Comparison of ENCODE assay signal across 8 cellular contexts in the genomic region with DNA sequence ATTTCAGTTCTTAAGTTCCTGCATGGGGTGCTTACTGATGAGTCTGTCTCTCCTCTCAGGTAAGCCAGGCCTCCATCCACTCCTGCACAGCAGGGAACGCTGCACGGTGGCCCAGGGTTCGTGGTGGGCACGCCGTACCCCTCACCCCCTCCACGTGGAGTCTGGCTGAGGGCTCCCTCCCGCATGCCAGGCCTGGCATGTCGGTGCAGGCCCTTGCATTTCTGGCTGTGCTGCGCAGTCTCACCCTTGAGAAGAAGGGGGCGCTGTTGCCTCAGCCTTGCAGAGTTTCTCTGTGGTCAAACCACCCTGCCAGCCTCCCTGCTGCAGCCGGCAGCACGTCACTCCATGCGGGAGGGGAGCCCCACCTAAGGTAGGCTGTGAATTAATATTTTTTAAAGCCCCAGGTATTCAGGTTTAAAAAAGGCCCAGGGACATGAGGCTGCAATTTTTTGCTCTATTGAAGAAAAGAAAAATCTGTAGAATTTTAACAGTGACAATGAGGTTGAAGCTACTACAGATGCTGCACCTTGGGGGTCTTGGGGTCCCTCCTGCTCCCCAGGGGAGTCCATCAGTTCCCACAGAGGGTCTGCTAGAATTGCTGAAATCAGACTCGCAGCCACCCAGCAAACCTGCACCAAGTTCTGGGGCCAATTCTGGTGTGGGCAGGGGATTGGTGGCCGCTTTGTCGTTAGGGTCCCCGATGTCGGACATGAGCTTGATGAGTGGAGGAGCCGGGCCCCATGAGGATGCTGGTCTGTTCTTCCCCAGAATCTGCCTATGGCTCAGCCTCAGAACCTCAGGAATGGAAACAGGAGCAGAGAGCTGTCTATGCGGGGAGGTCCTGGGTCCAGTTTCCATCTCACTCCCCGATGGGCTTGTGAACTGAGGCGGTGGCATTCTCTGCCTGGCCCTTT. TPM values are rescaled to one million over a fixed set of nuclear protein-coding genes. Genes with fewer than 3 reads are reported as not detected.
DNase-seq lines count a peak whose midpoint lies in the region; ATAC-seq and TF ChIP-seq lines count a peak whose summit lies in the region.

No MANE protein-coding gene starts in this region.

- CTCF ChIA-PET in HEK293 (lab: Yijun Ruan, JAX) = interaction anchor here (0.6 to 3.7 kb wide), 24 partner anchors 8 to 1091 kb away, joined by 3 to 39 read pairs (median 4); partner anchors contain the start of gene CFAP90

- H3K4me3 ChIP-seq in GM12864 (ENCODE audit: low read depth, low read length) (no peak overlapping the region), HEK293 (ENCODE audit: low read depth, low read length) (no peak overlapping the region), MM.1S (ENCODE audit: low read length) (no peak overlapping the region), SJSA1 (no peak overlapping the region), uterus (no peak overlapping the region)

- H2AFZ ChIP-seq in MM.1S (ENCODE audit: low read length) = peak overlapping the region; percentile 78

- no peaks in the 10 kb centered on the region for H3F3A ChIP-seq in MM.1S (ENCODE audit: insufficient read depth, low read length)

- H4K20me1 ChIP-seq in MM.1S (ENCODE audit: insufficient read depth, low read length) = no peaks in the 10 kb centered on the region

- POLR2A ChIA-PET in HEK293 (lab: Yijun Ruan, JAX) = interaction anchor here (0.6 kb wide), 1 partner anchor 1125 kb away, joined by 3 read pairs; no protein-coding TSS in a partner anchor

- H3K79me2 ChIP-seq in MM.1S (ENCODE audit: low read length) = no peaks in the 10 kb centered on the region

- TF ChIP-seq CTCF in GM12864 (IDR thresholded peaks at IDR 0.05; ENCODE audit: low read depth, low read length, missing control alignments) (peak; percentile 79), HEK293 (tag by site-specific recombination; IDR thresholded peaks at IDR 0.05) (peak; percentile 88), MM.1S (IDR thresholded peaks at IDR 0.05; ENCODE audit: low read length) (peak; percentile 82), uterus (IDR thresholded peaks at IDR 0.05) (peak; percentile 46 to 73 (median 60))

- ATAC-seq in Right ventricle myocardium superior (ENCODE audit: poor library complexity) = peak; percentile 86

- no peaks in the 10 kb centered on the region for H3K9me2 ChIP-seq in MM.1S (replicated peaks; ENCODE audit: insufficient read depth, low read length)

- H3K9me3 ChIP-seq in HEK293 (ENCODE audit: control insufficient read depth, insufficient read depth, low read depth, low read length) (no peaks in the 10 kb centered on the region), MM.1S (replicated peaks; ENCODE audit: insufficient read depth, low read length) (no peaks in the 10 kb centered on the region), SJSA1 (replicated peaks) (no peaks in the 10 kb centered on the region), uterus (no peaks in the 10 kb centered on the region)

- H3K36me3 ChIP-seq in HEK293 (ENCODE audit: control insufficient read depth in 2 of 2, insufficient read depth in 1 of 2, low read length in 2 of 2) (peaks cover 0 to 3% of the 10 kb centered on the region in 2 experiments; a peak in 2 of 3 replicates), MM.1S (replicated peaks; ENCODE audit: insufficient read depth, low read length) (no peaks in the 10 kb centered on the region), SJSA1 (no peaks in the 10 kb centered on the region), uterus (no peaks in the 10 kb centered on the region)

- peak overlapping the region; percentile 41; the same call in 1 of the 2 replicates for H3K4me2 ChIP-seq in MM.1S (ENCODE audit: low read depth, low read length)

- H3K9ac ChIP-seq in MM.1S (ENCODE audit: low read length) = no peak overlapping the region; the same call in 1 of the 2 replicates

- TF ChIP-seq POLR2A in uterus (IDR thresholded peaks at IDR 0.05) = no peak

- H3K27me3 ChIP-seq in MM.1S (replicated peaks; ENCODE audit: insufficient read depth, low read length) = no peaks in the 10 kb centered on the region
- H3K27me3 ChIP-seq in SJSA1 (replicated peaks) = no peaks in the 10 kb centered on the region
- no peaks in the 10 kb centered on the region for H3K27me3 ChIP-seq in uterus

- H3K4me1 ChIP-seq in HEK293 (ENCODE audit: control insufficient read depth, insufficient read depth, low read length) = no peaks in the 10 kb centered on the region
- H3K4me1 ChIP-seq in MM.1S (ENCODE audit: low read length) = no peaks in the 10 kb centered on the region
- peaks cover 17% of the 10 kb centered on the region for H3K4me1 ChIP-seq in SJSA1 (replicated peaks)
- no peaks in the 10 kb centered on the region for H3K4me1 ChIP-seq in uterus

- peak; percentile 13 for DNase-seq in GM12864 (ENCODE audit: low read depth)
- DNase-seq in MM.1S = peak; percentile 77
- DNase-seq in SJSA1 (ENCODE audit: low read depth in 1 of 2, low spot score in 2 of 2) = peak; percentile 74 to 85
- peak; percentile 55 for DNase-seq in activated naive CD4-positive, alpha-beta T cell treated with anti-CD3 and anti-CD28 coated beads, Interleukin-2, amount 50 U/mL, for 16 hours
- DNase-seq in Right ventricle myocardium superior = peak; percentile 84
- DNase-seq in posterior vena cava (ENCODE audit: low spot score) = peak; percentile 93
- DNase-seq in uterus = peak; percentile 24 to 46

- intact Hi-C loops in Right ventricle myocardium superior (cut with DNase I) (loop anchor here (10.0 kb wide), 1 partner anchor 979 kb away; no protein-coding TSS in a partner anchor), posterior vena cava (cut with DNase I) (loop anchor here in 1 of 2 donors (10.0 kb wide), 1 partner anchor 629 kb away; the partner anchor contains the start of gene ADCY2), uterus (cut with DNase I; ENCODE audit: low total_unique reads) (no loop called here)

- H3K27ac ChIP-seq in HEK293 (ENCODE audit: extremely low read depth, low read depth, low read length) (no peak overlapping the region), MM.1S (ENCODE audit: low read length) (no peak overlapping the region), SJSA1 (no peak overlapping the region), uterus (no peak overlapping the region)

TF ChIP-seq in HEK293, 187 proteins besides CTCF, POLR2A, EP300 and RAD21 (continues in another document):
- TF ChIP-seq ZIC2 (tag by site-specific recombination; IDR thresholded peaks at IDR 0.05) (peak; percentile 84), ZNF654 (tag by site-specific recombination; IDR thresholded peaks at IDR 0.05; ENCODE audit: low read depth) (peak; percentile 84), ZNF600 (tag by site-specific recombination; IDR thresholded peaks at IDR 0.05) (peak; percentile 61; the same call in 1 of the 2 replicates), GLIS2 (tag by site-specific recombination; IDR thresholded peaks at IDR 0.05) (peak; percentile 52; the same call in 1 of the 2 replicates), ZNF626 (tag by site-specific recombination; IDR thresholded peaks at IDR 0.05) (no peak), ZNF518A (tag by site-specific recombination; conservative IDR thresholded peaks at IDR 0.05; ENCODE audit: low read depth) (0 out of 2 replicates have a peak, but pooled peaks have one; percentile 25), ZNF157 (tag by site-specific recombination; IDR thresholded peaks at IDR 0.05) (no peak), GLIS1 (tag by site-specific recombination; IDR thresholded peaks at IDR 0.05) (peak; percentile 67), YY1 (tag by site-specific recombination; IDR thresholded peaks at IDR 0.05) (0 out of 2 replicates have a peak, but pooled peaks have one; percentile 27)
- TF ChIP-seq, protein P1, sequence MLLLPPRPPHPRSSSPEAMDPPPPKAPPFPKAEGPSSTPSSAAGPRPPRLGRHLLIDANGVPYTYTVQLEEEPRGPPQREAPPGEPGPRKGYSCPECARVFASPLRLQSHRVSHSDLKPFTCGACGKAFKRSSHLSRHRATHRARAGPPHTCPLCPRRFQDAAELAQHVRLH (tag by site-specific recombination; IDR thresholded peaks at IDR 0.05) = 0 out of 2 replicates have a peak, but pooled peaks have one; percentile 17

RNA-seq across cellular contexts. Expression of gene TENT4A, which starts 52.6 kb away (rescaled TPM):
- 17.8 and 24.6 TPM in 2 replicates for total RNA-seq in SJSA1 (2014; rRNA removed; shearing (Covaris generic))
- total RNA-seq in Right ventricle myocardium superior (10.8 TPM), posterior vena cava (10 to 100 TPM; 20.8 to 24.3 TPM), uterus (10 to 100 TPM; 14.1 to 43.3 (median 27.2) TPM)

Comparison
In these comparisons a context has a peak if more than half of its experiments do, and no peak if none do; other contexts are left out.
1. DNase-seq: peak in every context shown above with its lines; median percentile 93 in posterior vena cava; 84 in Right ventricle myocardium superior; 80 in SJSA1; 77 in MM.1S; 55 in activated naive CD4-positive, alpha-beta T cell treated with anti-CD3 and anti-CD28 coated beads, Interleukin-2, amount 50 U/mL, for 16 hours; 35 in uterus; 13 in GM12864.